Comparison of ENCODE assay signal across 35 cellular contexts in the genomic region with DNA sequence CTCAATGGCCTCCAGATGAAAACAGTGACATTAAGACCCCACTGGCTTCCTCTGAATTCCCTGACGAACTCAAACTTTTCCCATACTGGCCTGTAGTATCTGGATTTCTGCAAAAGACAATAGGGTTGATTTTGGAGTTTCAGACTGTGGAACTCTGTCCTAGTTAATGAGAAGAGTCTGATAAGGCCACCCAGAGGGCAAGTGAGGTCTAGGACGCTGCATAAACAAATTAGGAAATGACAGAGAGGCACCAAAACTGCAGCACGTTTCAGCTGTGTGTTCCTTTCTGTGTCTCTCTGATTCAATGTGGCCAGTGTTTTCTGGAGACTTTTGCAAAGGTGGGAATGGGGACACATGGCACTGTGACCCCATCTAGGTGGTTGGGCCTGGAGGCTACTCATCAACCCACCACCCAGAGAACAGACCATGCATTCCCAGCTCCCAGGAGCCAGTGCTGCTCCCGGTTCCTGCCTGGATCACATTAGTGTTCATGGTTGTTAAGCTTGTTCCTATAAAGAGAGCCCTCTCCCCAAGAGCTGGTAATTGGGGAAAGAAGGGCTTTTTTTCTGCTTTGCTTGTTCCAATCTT.
"Had no signal": no experiment of that assay in that cellular context is flagged by ENCODE, and none has a peak within 500 bp of the region (broad histone marks: within the 10 kb centered on the region; RNA-seq: fewer than 3 reads in every experiment).

No MANE protein-coding gene starts in this region.

- H3K9me3 ChIP-seq: Peyer's patch had no signal

- H3K4me1 ChIP-seq: Peyer's patch had no signal

- H3K27me3 ChIP-seq: Peyer's patch had no signal

- DNase-seq: activated B cell treated with CpG ODN at 0.5 μM for 24 hours; activated CD4-positive, alpha-beta memory T cell treated with anti-CD3 and anti-CD28 coated beads, Interleukin-2, amount 10 ng/mL, durations not matched to agents 7 days and 5 days; activated CD4-positive, alpha-beta T cell treated with anti-CD3 and anti-CD28 coated beads for 4 hours; activated CD4-positive, alpha-beta T cell treated with anti-CD3 and anti-CD28 coated beads, Interleukin-2, amount 50 U/mL, for 1 hour; activated CD4-positive, CD25-positive, alpha-beta regulatory T cell treated with anti-CD3 and anti-CD28 coated beads, Interleukin-2, amount 50 U/mL, for 72 hours; activated CD8-positive, alpha-beta memory T cell treated with anti-CD3 and anti-CD28 coated beads for 24 hours; activated CD8-positive, alpha-beta memory T cell treated with anti-CD3 and anti-CD28 coated beads, Interleukin-2, amount 10 ng/mL, durations not matched to agents 7 days and 5 days; activated CD8-positive, alpha-beta memory T cell treated with anti-CD3 and anti-CD28 coated beads, Interleukin-2, amount 50 U/mL, for 48 hours; activated effector memory CD4-positive, alpha-beta T cell treated with Interleukin-2 at 50 U/mL for 16 hours; activated naive CD4-positive, alpha-beta T cell treated with anti-CD3 and anti-CD28 coated beads, Interleukin-2, amount 10 ng/mL, durations not matched to agents 7 days and 5 days; activated naive CD8-positive, alpha-beta T cell treated with anti-CD3 and anti-CD28 coated beads, Interleukin-2, amount 50 U/mL, for 24 hours; activated T-cell treated with anti-CD3 and anti-CD28 coated beads, Interleukin-2, amount 50 U/mL, for 48 hours; anterior cingulate cortex; caudate nucleus; KG1; MM.1S; MV-4-11; NCI-H1092; NCI-H1417; NCI-H146; NCI-H187; NCI-H2029 treated with DMSO at 0.1 percent for 48 hours; NCI-H2107; NCI-H2171; NCI-H510A; NCI-H748 treated with DMSO at 0.1 percent for 48 hours; NK-92 treated with Interleukin-12 subunit alpha and Interleukin-12 subunit beta, amount 100 ng/mL, for 24 hours; PC-3; Peyer's patch; RPMI8226; SW 1271; T-helper 1 cell; T-helper 2 cell; T-helper 9 cell had no signal

- H3K27ac ChIP-seq: Peyer's patch, VCaP had no signal

- ATAC-seq: activated CD8-positive, alpha-beta memory T cell treated with anti-CD3 and anti-CD28 coated beads, Interleukin-2, amount 10 ng/mL, durations not matched to agents 7 days and 5 days; activated naive CD8-positive, alpha-beta T cell treated with anti-CD3 and anti-CD28 coated beads, Interleukin-2, amount 50 U/mL, for 24 hours; PC-3 had no signal

- H3K36me3 ChIP-seq: Peyer's patch had no signal

- H3K4me3 ChIP-seq: Peyer's patch had no signal
